Comparison of ENCODE assay signal across 8 cellular contexts in the genomic region with DNA sequence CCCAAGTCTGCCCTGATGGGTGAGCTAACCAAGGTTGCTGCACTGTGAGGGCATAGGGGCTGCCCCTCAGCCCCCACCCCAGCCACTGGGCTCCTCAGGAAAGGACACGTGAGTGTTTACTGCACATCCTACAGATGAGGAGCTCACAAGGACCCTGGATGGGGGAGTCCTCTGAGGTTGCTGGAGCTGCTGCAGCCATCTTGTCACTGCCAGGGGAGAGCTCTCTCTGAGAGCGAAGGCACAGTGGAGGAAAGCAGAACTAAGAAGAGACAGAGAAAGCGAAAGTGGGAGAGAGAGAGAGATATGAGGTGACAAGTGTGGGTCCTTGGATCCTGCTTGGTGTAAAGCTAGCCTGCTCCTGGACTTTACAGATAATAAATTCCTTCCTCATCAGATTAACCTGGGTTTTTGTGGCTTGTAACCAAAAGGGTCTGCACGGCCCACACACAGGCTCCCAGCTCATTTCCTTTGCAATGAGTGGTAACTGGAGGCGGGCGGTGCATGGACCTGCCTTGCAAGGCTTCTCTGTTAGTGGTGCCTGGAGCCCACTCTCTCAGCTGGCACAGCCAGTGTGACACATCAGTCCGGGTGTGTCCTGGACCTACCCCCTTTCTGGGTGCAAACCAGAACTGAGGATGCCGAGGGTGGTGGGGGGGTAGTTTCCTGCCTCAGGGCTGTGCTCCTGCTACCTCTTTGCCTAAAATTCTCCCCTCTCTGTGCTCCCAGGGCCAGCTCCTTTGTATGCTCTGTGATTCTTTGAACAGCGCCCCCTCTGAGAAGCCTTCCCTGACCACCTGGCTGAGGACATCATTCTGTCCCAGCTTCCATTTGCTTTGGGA. TPM values are rescaled to one million over a fixed set of nuclear protein-coding genes. Genes with fewer than 3 reads are reported as not detected.
DNase-seq lines count a peak whose midpoint lies in the region; ATAC-seq lines count a peak whose summit lies in the region.

No MANE protein-coding gene starts in this region.

- DNase-seq in CD8-positive, alpha-beta memory T cell, result peak in 4 of 5 donors; percentile 11 to 62 (median 22)
- DNase-seq in activated CD8-positive, alpha-beta memory T cell treated with anti-CD3 and anti-CD28 coated beads, Interleukin-2, amount 50 U/mL, for 48 hours, result peak; percentile 78
- peak; percentile 55 to 60 for DNase-seq in stimulated activated CD4-positive, alpha-beta T cell treated with anti-CD3 and anti-CD28 coated beads, Interleukin-2, amount 100 ng/mL, for 24 hours
- DNase-seq in foreskin melanocyte (no peak), NCI-H748 (lab: John Stamatoyannopoulos, UW; ENCODE audit: unreplicated experiment) (no peak), GOT3 (lab: John Stamatoyannopoulos, UW) (no peak)

- H3K4me1 ChIP-seq in CD8-positive, alpha-beta memory T cell (ENCODE audit: insufficient read depth, low read length), result peaks cover 30% of the 10 kb centered on the region

- H3K4me3 Mint-ChIP-seq in CD8-positive, alpha-beta memory T cell, result peak overlapping the region; percentile 75 to 86 (median 79)

- H3K27me3 ChIP-seq in CD8-positive, alpha-beta memory T cell (ENCODE audit: insufficient read depth, low read length, poor library complexity, severe bottlenecking), result no peaks in the 10 kb centered on the region

- H3K9me3 ChIP-seq in CD8-positive, alpha-beta memory T cell (ENCODE audit: low read length), result peaks cover 3% of the 10 kb centered on the region

- H3K4me1 Mint-ChIP-seq in CD8-positive, alpha-beta memory T cell, result peaks cover 31 to 47% (median 44%) of the 10 kb centered on the region in 3 donors

- H3K4me3 ChIP-seq in CD8-positive, alpha-beta memory T cell (ENCODE audit: low read length), result peak overlapping the region; percentile 18

- H3K27ac ChIP-seq in CD8-positive, alpha-beta memory T cell (ENCODE audit: low read depth, low read length), result no peak overlapping the region

- peaks cover 5 to 6% (median 6%) of the 10 kb centered on the region in 5 donors for H3K9me3 Mint-ChIP-seq in CD8-positive, alpha-beta memory T cell

- POLR2A ChIA-PET in CD8-positive, alpha-beta memory T cell (lab: Charles Lee), result interaction anchor here (0.6 to 1.9 kb wide), 5 partner anchors 15 to 120 kb away, joined by 3 to 5 read pairs (median 4); a partner anchor contains a TSS

- peaks cover 6% of the 10 kb centered on the region for H3K36me3 ChIP-seq in CD8-positive, alpha-beta memory T cell (ENCODE audit: insufficient read depth, low read length)

- no peaks in the 10 kb centered on the region for H3K27me3 Mint-ChIP-seq in CD8-positive, alpha-beta memory T cell

- H3K36me3 Mint-ChIP-seq in CD8-positive, alpha-beta memory T cell, result peaks cover 11 to 36% (median 15%) of the 10 kb centered on the region in 3 donors

- peak overlapping the region; percentile 85 to 96 (median 90) for H3K27ac Mint-ChIP-seq in CD8-positive, alpha-beta memory T cell

- CTCF ChIA-PET in CD8-positive, alpha-beta memory T cell (lab: Charles Lee), result interaction anchor here (0.9 to 8.1 kb wide), 33 partner anchors 11 to 646 kb away, joined by 3 to 116 read pairs (median 8); a partner anchor contains a TSS

- ATAC-seq in GM21360 (IDR thresholded peaks at IDR 0.05; ENCODE audit: unreplicated experiment), result peak; percentile 85
- peak; percentile 89 for ATAC-seq in HG03520 (IDR thresholded peaks at IDR 0.05; ENCODE audit: unreplicated experiment)

RNA-seq across cellular contexts. Expression of a gene that starts 14.2 kb away (rescaled TPM):
- total RNA-seq in CD8-positive, alpha-beta memory T cell, result 10 to 100 TPM; 25.0 to 27.8 TPM
- 61.7 TPM for polyA plus RNA-seq in CD8-positive, alpha-beta memory T cell

RNA-seq across cellular contexts. Expression of a gene that starts 26.5 kb away (rescaled TPM):
- 1 to 10 TPM; 1.8 TPM for total RNA-seq in CD8-positive, alpha-beta memory T cell
- polyA plus RNA-seq in CD8-positive, alpha-beta memory T cell, result 1.9 TPM

Comparison
In these comparisons a context has a peak if more than half of its experiments do, and no peak if none do; other contexts are left out.
1. DNase-seq: peak in CD8-positive, alpha-beta memory T cell (4 of 5), activated CD8-positive, alpha-beta memory T cell treated with anti-CD3 and anti-CD28 coated beads, Interleukin-2, amount 50 U/mL, for 48 hours (single experiment) and stimulated activated CD4-positive, alpha-beta T cell treated with anti-CD3 and anti-CD28 coated beads, Interleukin-2, amount 100 ng/mL, for 24 hours (2 of 2); none in foreskin melanocyte (single experiment), NCI-H748 (single experiment) and GOT3 (single experiment).